Comparison of ENCODE assay signal across 26 cellular contexts in the genomic region with DNA sequence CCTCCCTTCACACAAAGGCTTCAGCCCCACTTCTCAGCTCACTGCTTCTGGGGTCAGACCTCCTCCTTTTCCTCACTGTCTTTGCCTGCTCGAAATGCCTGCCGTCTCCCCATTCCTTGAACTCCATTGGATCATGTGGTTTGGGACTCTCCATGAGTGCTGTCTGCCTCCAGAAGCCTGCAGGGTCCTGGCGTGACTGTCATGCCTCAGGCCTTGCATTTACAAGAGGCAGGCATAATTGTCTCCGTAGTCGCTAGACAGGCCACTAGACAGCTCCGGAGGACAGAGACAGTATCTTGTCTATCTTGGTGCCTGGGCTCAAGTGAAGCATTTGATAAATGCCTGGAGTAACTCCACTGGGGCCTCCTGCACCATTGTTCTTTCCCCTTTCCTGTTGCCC. TPM values are rescaled to one million over a fixed set of nuclear protein-coding genes. Genes with fewer than 3 reads are reported as not detected.
"Had no signal": no experiment of that assay in that cellular context is flagged by ENCODE, and none has a peak within 500 bp of the region (broad histone marks: within the 10 kb centered on the region; RNA-seq: fewer than 3 reads in every experiment).

No MANE protein-coding gene starts in this region.

- H3K9me3 ChIP-seq: left ventricle myocardium inferior, thoracic aorta had no signal

- H3K4me1 Mint-ChIP-seq: nephron had no signal

- H3K36me3 ChIP-seq: left ventricle myocardium inferior, thoracic aorta had no signal

- H3K27ac ChIP-seq: hepatocyte, left ventricle myocardium inferior, thoracic aorta had no signal

- DNase-seq: activated CD4-positive, alpha-beta T cell treated with anti-CD3 and anti-CD28 coated beads, Interleukin-2, amount 50 U/mL, for 1 hour; activated CD4-positive, CD25-positive, alpha-beta regulatory T cell; activated CD8-positive, alpha-beta T cell treated with anti-CD3 and anti-CD28 coated beads, Interleukin-2, amount 10 ng/mL, durations not matched to agents 7 days and 5 days; activated gamma-delta T cell; activated naive CD4-positive, alpha-beta T cell treated with anti-CD3 and anti-CD28 coated beads, Interleukin-2, amount 50 U/mL, for 16 hours; aorta; caudate nucleus; dermis blood vessel endothelial cell; effector CD8-positive, alpha-beta T cell; glutamatergic neuron; left ventricle myocardium inferior; mammary epithelial cell; occipital lobe; small intestine; stimulated activated CD4-positive, alpha-beta T cell treated with anti-CD3 and anti-CD28 coated beads, Interleukin-15, amount 100 ng/mL, for 24 hours; stimulated activated naive CD4-positive, alpha-beta T cell treated with Interleukin-2 at 50 U/mL for 16 hours; T-helper 17 cell had no signal

- H3K4me1 ChIP-seq: left ventricle myocardium inferior had no signal

- H3K4me2 ChIP-seq: hepatocyte had no signal

- ATAC-seq: activated CD8-positive, alpha-beta T cell treated with anti-CD3 and anti-CD28 coated beads, Interleukin-2, amount 10 ng/mL, durations not matched to agents 7 days and 5 days; sciatic nerve; T-helper 17 cell had no signal

- H2AFZ ChIP-seq: hepatocyte had no signal

- H3K4me3 Mint-ChIP-seq: activated CD8-positive, alpha-beta T cell treated with anti-CD3 and anti-CD28 coated beads, Interleukin-2, amount 10 ng/mL, durations not matched to agents 7 days and 5 days; activated T-helper 1 cell treated with anti-CD3 and anti-CD28 coated beads, Interleukin-12 subunit alpha, Interleukin-12 subunit beta, Interleukin-2, Interleukin-4 antibody, amounts not matched to agents 30 ng/mL and 10 ng/mL and 1 ng/mL, durations not matched to agents 14 hours and 24 hours and 36 hours; brain; nephron; T-helper 17 cell had no signal

- H3K79me2 ChIP-seq: hepatocyte had no signal

- H3K27me3 Mint-ChIP-seq: T-helper 17 cell had no signal

- H3K27me3 ChIP-seq: hepatocyte had no signal

- H3K4me3 ChIP-seq: hepatocyte, left ventricle myocardium inferior, thoracic aorta had no signal

- H3K9me3 Mint-ChIP-seq: activated T-helper 1 cell treated with anti-CD3 and anti-CD28 coated beads, Interleukin-12 subunit alpha, Interleukin-12 subunit beta, Interleukin-2, Interleukin-4 antibody, amounts not matched to agents 30 ng/mL and 10 ng/mL and 1 ng/mL, durations not matched to agents 14 hours and 24 hours and 36 hours had no signal

- H3K27ac Mint-ChIP-seq: activated CD8-positive, alpha-beta T cell treated with anti-CD3 and anti-CD28 coated beads, Interleukin-2, amount 10 ng/mL, durations not matched to agents 7 days and 5 days; activated T-helper 1 cell treated with anti-CD3 and anti-CD28 coated beads, Interleukin-12 subunit alpha, Interleukin-12 subunit beta, Interleukin-2, Interleukin-4 antibody, amounts not matched to agents 30 ng/mL and 10 ng/mL and 1 ng/mL, durations not matched to agents 14 hours and 24 hours and 36 hours; brain; nephron; T-helper 17 cell had no signal

- H3K36me3 Mint-ChIP-seq: brain had no signal

RNA-seq across cellular contexts. Expression of gene PNLDC1, which starts 15.3 kb away (rescaled TPM):
- total RNA-seq: dermis blood vessel endothelial cell, frontal cortex, hepatocyte, myocyte, occipital lobe, sciatic nerve, ureter had no signal
- polyA plus RNA-seq: mammary epithelial cell had no signal
